17 cellular contexts compared by ENCODE assay signal in the genomic region with DNA sequence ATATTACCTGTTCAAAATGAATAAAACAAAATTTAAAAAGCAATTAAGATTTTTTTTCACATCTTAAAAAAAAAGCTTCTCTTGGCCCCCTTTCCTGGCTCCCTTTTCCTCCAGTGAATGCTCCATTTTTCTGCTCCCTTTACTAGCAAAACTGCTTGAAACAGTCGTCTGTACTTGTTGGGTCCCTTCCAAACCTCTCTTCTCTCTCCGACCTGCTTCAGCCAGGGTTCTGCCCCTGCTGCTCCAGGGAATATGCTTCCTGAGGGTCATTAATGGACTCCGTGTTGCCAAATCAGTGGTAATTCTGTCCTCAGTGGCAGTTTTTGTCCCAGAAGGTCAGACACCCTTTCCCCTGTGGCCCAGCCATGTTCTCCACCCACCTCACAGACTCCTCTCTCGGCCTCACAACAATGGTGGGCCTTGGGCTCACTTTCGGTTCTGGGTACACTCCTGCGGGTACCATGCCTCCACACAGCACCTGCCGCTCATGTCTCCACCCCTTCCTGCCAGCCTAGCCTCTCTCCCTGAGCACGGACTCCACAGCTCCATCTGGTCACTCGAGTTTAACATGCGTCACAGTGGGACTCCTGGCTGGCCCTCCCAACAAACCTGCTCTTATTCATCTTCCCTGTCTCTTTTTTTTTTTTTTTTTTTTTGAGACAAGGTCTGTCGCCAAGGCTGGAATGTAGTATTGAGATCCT. TPM values are rescaled to one million over a fixed set of nuclear protein-coding genes. Genes with fewer than 3 reads are reported as not detected.
"Had no signal": no experiment of that assay in that cellular context is flagged by ENCODE, and none has a peak within 500 bp of the region (broad histone marks: within the 10 kb centered on the region; RNA-seq: fewer than 3 reads in every experiment).

No MANE protein-coding gene starts in this region.

- DNase-seq: activated CD4-positive, alpha-beta memory T cell treated with anti-CD3 and anti-CD28 coated beads, Interleukin-2, amount 10 ng/mL, durations not matched to agents 7 days and 5 days; activated CD8-positive, alpha-beta memory T cell treated with anti-CD3 and anti-CD28 coated beads, Interleukin-2, amount 50 U/mL, for 4 hours; activated naive CD4-positive, alpha-beta T cell; aorta; effector CD4-positive, alpha-beta T cell; hippocampal formation; kidney glomerular epithelial cell; midbrain; naive B cell; stimulated activated CD4-positive, alpha-beta T cell treated with anti-CD3 and anti-CD28 coated beads, Interleukin-2, amount 100 ng/mL, for 48 hours; upper lobe of left lung had no signal

- H3K4me1 ChIP-seq: prostate gland had no signal

- H3K4me3 ChIP-seq: coronary artery, gastroesophageal sphincter, prostate gland, upper lobe of left lung had no signal

- H3K36me3 ChIP-seq: gastroesophageal sphincter, prostate gland, upper lobe of left lung had no signal

- H3K27me3 ChIP-seq: gastroesophageal sphincter, upper lobe of left lung had no signal

- H3K27ac ChIP-seq: coronary artery, gastroesophageal sphincter, prostate gland, upper lobe of left lung had no signal

- ATAC-seq: activated CD4-positive, CD25-positive, alpha-beta regulatory T cell treated with anti-CD3 and anti-CD28 coated beads, Interleukin-2, amount 50 U/mL, for 24 hours; gastroesophageal sphincter; sciatic nerve had no signal

- H3K9me3 ChIP-seq: gastroesophageal sphincter, prostate gland, upper lobe of left lung had no signal

RNA-seq across cellular contexts. Expression of a gene that starts 8.8 kb away (rescaled TPM):
- total RNA-seq: activated CD4-positive, alpha-beta memory T cell treated with anti-CD3 and anti-CD28 coated beads, Interleukin-2, amount 10 ng/mL, durations not matched to agents 7 days and 5 days; activated T-helper 1 cell treated with anti-CD3 and anti-CD28 coated beads, Interleukin-12 subunit alpha, Interleukin-12 subunit beta, Interleukin-2, Interleukin-4 antibody, amounts not matched to agents 30 ng/mL and 10 ng/mL and 1 ng/mL, durations not matched to agents 14 hours and 24 hours and 36 hours had no signal
